Comparison of ENCODE assay signal across 26 cellular contexts in genomic region chr19:6101991-6102390, GRCh38. TPM values are rescaled to one million over a fixed set of nuclear protein-coding genes. Genes with fewer than 3 reads are reported as not detected.
A peak's percentile ranks its signal among the peaks of the same experiment; 100 is the strongest.
DNase-seq lines count a peak whose midpoint lies in the region; ATAC-seq and TF ChIP-seq lines count a peak whose summit lies in the region.
"Had no signal": no experiment of that assay in that cellular context is flagged by ENCODE, and none has a peak within 500 bp of the region (broad histone marks: within the 10 kb centered on the region; RNA-seq: fewer than 3 reads in every experiment).

No MANE protein-coding gene starts in this region.

- no peaks in the 10 kb centered on the region for H3K79me1 ChIP-seq in trophoblast cell (ENCODE audit: low read length)

- H3K79me2 ChIP-seq in trophoblast cell (ENCODE audit: control insufficient read depth, insufficient read depth, low read length, poor library complexity) = no peaks in the 10 kb centered on the region

- no peak overlapping the region for H3K18ac ChIP-seq in trophoblast cell (ENCODE audit: low read length)

- intact Hi-C loops in adrenal gland (cut with DNase I) (no loop called here), transverse colon (cut with DNase I; ENCODE audit: low total_unique reads) (no loop called here)

- H3K4me1 ChIP-seq in adrenal gland (replicated peaks in 1 of 2) = peaks cover 0 to 24% of the 10 kb centered on the region in 2 donors
- H3K4me1 ChIP-seq in gastroesophageal sphincter = peaks cover 26 to 100% (median 66%) of the 10 kb centered on the region in 3 donors
- H3K4me1 ChIP-seq in transverse colon = peaks cover 0 to 59% (median 14%) of the 10 kb centered on the region in 4 donors
- no peaks in the 10 kb centered on the region for H3K4me1 ChIP-seq in trophoblast cell (ENCODE audit: control insufficient read depth in 1 of 2, insufficient read depth in 2 of 2, low read length in 2 of 2)

- 84 to 98% (median 89%) methylated on average over 3 of the region's 3 CpGs for WGBS in adrenal gland, 4 donors
- 55 to 90% methylated on average over 3 of the region's 3 CpGs for WGBS in gastroesophageal sphincter (ENCODE audit: low coverage in 1 of 2), 2 donors
- WGBS in transverse colon (ENCODE audit: low coverage in 1 of 2), 2 donors = 86 to 100% methylated on average over 2 to 3 of the region's 3 CpGs
- WGBS in trophoblast cell (ENCODE audit: extremely low coverage, insufficient coverage, insufficient read length) = no CpG with 5 or more reads among the region's 3 CpGs

- no peak overlapping the region for H3K4ac ChIP-seq in trophoblast cell (ENCODE audit: low read depth, low read length)

- no peak overlapping the region for H2AK5ac ChIP-seq in trophoblast cell (ENCODE audit: low read length)

- no peak overlapping the region for H4K12ac ChIP-seq in trophoblast cell (ENCODE audit: low read depth, low read length)

- H3K27ac ChIP-seq in adrenal gland (peak overlapping the region in 3 of 5 donors; percentile 60 to 82 (median 71)), gastroesophageal sphincter (peak overlapping the region; percentile 72 to 97 (median 92)), transverse colon (peak overlapping the region; percentile 61 to 91 (median 72)), brain microvascular endothelial cell (no peak overlapping the region), trophoblast cell (ENCODE audit: low read depth, low read length) (no peak overlapping the region), caudate nucleus (ENCODE audit: low read depth, low read length) (no peak overlapping the region)
- H3K27ac ChIP-seq: 22Rv1, cardiac muscle cell had no signal

- no peak overlapping the region for H2BK120ac ChIP-seq in trophoblast cell (ENCODE audit: insufficient read depth, low read length, poor library complexity)

- no peak overlapping the region for H2AFZ ChIP-seq in trophoblast cell (ENCODE audit: insufficient read depth, low read length, poor library complexity)

- ATAC-seq in gastroesophageal sphincter = no peak
- ATAC-seq: PC-3, WTC11 had no signal

- H2BK5ac ChIP-seq in trophoblast cell (ENCODE audit: low read depth, low read length, poor library complexity) = no peak overlapping the region

- in situ Hi-C loops in transverse colon (cut with MboI; ENCODE audit: low pct_ligation_motif_present in 1 of 4, low pct_unique_long_range_greater_than_20kb in 1 of 4, low sequenced_read_pairs in 3 of 4) = no loop called here
- in situ Hi-C loops in brain microvascular endothelial cell (cut with HindIII; ENCODE audit: low pct_ligation_motif_present, low sequenced_read_pairs) = no loop called here

- no peak overlapping the region for H3K23ac ChIP-seq in trophoblast cell (ENCODE audit: low read length)

- H3K27me3 ChIP-seq in adrenal gland = no peaks in the 10 kb centered on the region
- H3K27me3 ChIP-seq in gastroesophageal sphincter = no peaks in the 10 kb centered on the region
- no peaks in the 10 kb centered on the region for H3K27me3 ChIP-seq in transverse colon
- no peaks in the 10 kb centered on the region for H3K27me3 ChIP-seq in brain microvascular endothelial cell (replicated peaks)
- no peaks in the 10 kb centered on the region for H3K27me3 ChIP-seq in trophoblast cell (ENCODE audit: insufficient read depth, low read length)
- H3K27me3 ChIP-seq: cardiac muscle cell had no signal

- no peak for TF ChIP-seq POLR2A in adrenal gland (IDR thresholded peaks at IDR 0.05)
- TF ChIP-seq POLR2A in gastroesophageal sphincter (IDR thresholded peaks at IDR 0.05) = no peak
- TF ChIP-seq POLR2A in transverse colon (IDR thresholded peaks at IDR 0.05) = no peak

- H4K91ac ChIP-seq in trophoblast cell (ENCODE audit: low read depth, low read length) = no peak overlapping the region

- H3K14ac ChIP-seq in trophoblast cell (ENCODE audit: low read length) = no peak overlapping the region

- no peak overlapping the region for H3K9ac ChIP-seq in trophoblast cell (ENCODE audit: low read length)

- H3K4me3 ChIP-seq in adrenal gland (no peak overlapping the region), gastroesophageal sphincter (no peak overlapping the region), transverse colon (no peak overlapping the region), brain microvascular endothelial cell (ENCODE audit: low read depth, low read length) (no peak overlapping the region), trophoblast cell (ENCODE audit: low read depth, low read length) (no peak overlapping the region)
- H3K4me3 ChIP-seq: cardiac muscle cell, skin epidermis had no signal

- H2BK12ac ChIP-seq in trophoblast cell (ENCODE audit: low read length) = no peak overlapping the region

- H4K8ac ChIP-seq in trophoblast cell (ENCODE audit: low read depth, low read length) = no peak overlapping the region

- H3K9me3 ChIP-seq in adrenal gland (replicated peaks in 1 of 3) = no peaks in the 10 kb centered on the region
- no peaks in the 10 kb centered on the region for H3K9me3 ChIP-seq in gastroesophageal sphincter
- no peaks in the 10 kb centered on the region for H3K9me3 ChIP-seq in transverse colon
- H3K9me3 ChIP-seq in trophoblast cell (ENCODE audit: insufficient read depth, low read depth, low read length) = no peaks in the 10 kb centered on the region

- no peak for TF ChIP-seq EP300 in gastroesophageal sphincter (IDR thresholded peaks at IDR 0.05)
- TF ChIP-seq EP300 in transverse colon (IDR thresholded peaks at IDR 0.05; ENCODE audit: low read depth) = no peak

- no peak for TF ChIP-seq CTCF in adrenal gland (IDR thresholded peaks at IDR 0.05)
- TF ChIP-seq CTCF in gastroesophageal sphincter (IDR thresholded peaks at IDR 0.05) = no peak
- TF ChIP-seq CTCF in transverse colon (IDR thresholded peaks at IDR 0.05) = no peak
- no peak for TF ChIP-seq CTCF in brain microvascular endothelial cell (IDR thresholded peaks at IDR 0.05; ENCODE audit: low read depth, low read length, missing control alignments)

- H3K4me2 ChIP-seq in trophoblast cell (ENCODE audit: low read length) = no peak overlapping the region

- DNase-seq in NOMO-1 (lab: John Stamatoyannopoulos, UW; ENCODE audit: unreplicated experiment in 2 of 2) (peak; percentile 29 to 42), NOMO-1 treated with dmso at 0.1 percent for 144 hours (lab: John Stamatoyannopoulos, UW; ENCODE audit: unreplicated experiment) (no peak), adrenal gland (no peak), transverse colon (no peak), brain microvascular endothelial cell (no peak), trophoblast cell (no peak), caudate nucleus (lab: John Stamatoyannopoulos, UW) (no peak)
- DNase-seq: activated CD4-positive, alpha-beta T cell treated with anti-CD3 and anti-CD28 coated beads, Interleukin-2, amount 50 U/mL, for 4 hours; activated effector memory CD4-positive, alpha-beta T cell treated with Interleukin-2 at 50 U/mL for 16 hours; DMS79; H9; NCI-H1436 treated with DMSO at 0.1 percent for 48 hours; NCI-H748 treated with DMSO at 0.1 percent for 48 hours; PC-3; stimulated activated naive CD4-positive, alpha-beta T cell had no signal

- no peaks in the 10 kb centered on the region for H3K36me3 ChIP-seq in adrenal gland (replicated peaks in 1 of 2)
- H3K36me3 ChIP-seq in gastroesophageal sphincter = no peaks in the 10 kb centered on the region
- no peaks in the 10 kb centered on the region for H3K36me3 ChIP-seq in transverse colon
- no peaks in the 10 kb centered on the region for H3K36me3 ChIP-seq in brain microvascular endothelial cell (replicated peaks)
- H3K36me3 ChIP-seq in trophoblast cell (ENCODE audit: control insufficient read depth in 1 of 2, insufficient read depth in 2 of 2, low read length in 2 of 2) = no peaks in the 10 kb centered on the region
- H3K36me3 ChIP-seq: cardiac muscle cell had no signal

RNA-seq across cellular contexts. Expression of gene RFX2, which starts 8.3 kb away (rescaled TPM):
- 1 to 10 TPM; 2.3 to 7.8 (median 4.7) TPM for total RNA-seq in adrenal gland
- 10 to 100 TPM in 1 of 3 donors, 1 to 10 TPM in 2; 2.7 to 10.4 (median 4.8) TPM for polyA plus RNA-seq in adrenal gland
- total RNA-seq in gastroesophageal sphincter = 10 to 100 TPM; 18.7 to 49.1 (median 37.6) TPM
- total RNA-seq in transverse colon = 10 to 100 TPM in 2 of 4 donors, 1 to 10 TPM in 2; 6.1 to 57.5 (median 11.8) TPM
- polyA plus RNA-seq in trophoblast cell (2013) = 2.4 and 2.9 TPM in 2 replicates

RNA-seq across cellular contexts. Expression of gene ACSBG2, which starts 33.5 kb away (rescaled TPM):
- total RNA-seq in adrenal gland (not detected), gastroesophageal sphincter (1 to 10 TPM in 2 of 4 donors, under 1 TPM in 1, not detected in 1; 0.47 to 2.0 (median 1.6) TPM), transverse colon (not detected)
- not detected for polyA plus RNA-seq in adrenal gland
- not detected in 2 replicates for polyA plus RNA-seq in trophoblast cell (2013)
- total RNA-seq: cardiac muscle cell, dermis microvascular lymphatic vessel endothelial cell, H9, mesothelial cell of epicardium, PC-3, posterior vena cava, SK-MEL-5, urinary bladder, WTC11 had no signal
- polyA plus RNA-seq: adipose tissue, cardiac muscle cell, urinary bladder had no signal

Comparison
In these comparisons a context has a peak if more than half of its experiments do, and no peak if none do; other contexts are left out.
1. DNase-seq: peak in NOMO-1 (2 of 2); none in NOMO-1 treated with dmso at 0.1 percent for 144 hours (single experiment), adrenal gland (0 of 7), transverse colon (single experiment), brain microvascular endothelial cell (single experiment), trophoblast cell (0 of 2) and caudate nucleus (0 of 61).
2. H3K27ac ChIP-seq: peak in adrenal gland (3 of 5), gastroesophageal sphincter (4 of 4) and transverse colon (4 of 4); none in brain microvascular endothelial cell (single experiment), trophoblast cell (single experiment) and caudate nucleus (single experiment).